In genomic region chr15:63121382-63122001, GRCh38 we compare ENCODE assay signal across 1 cellular context.
A peak's percentile ranks its signal among the peaks of the same experiment; 100 is the strongest.
TF ChIP-seq lines count a peak whose summit lies in the region.

LACTB (plus strand) TSS chr15:63121861; CDS start chr15:63121872, 11 bp downstream.

TF ChIP-seq in K562, 482 proteins besides CTCF, POLR2A, EP300 and RAD21 (continued from another document and continues in another):
- TF ChIP-seq ZNF449 (CRISPR knock-in tag; IDR thresholded peaks at IDR 0.05) (no peak), DEAF1 (CRISPR knock-in tag; IDR thresholded peaks at IDR 0.05) (no peak), CREB5 (CRISPR knock-in tag; IDR thresholded peaks at IDR 0.05) (no peak), TSC22D4 (tag; IDR thresholded peaks at IDR 0.05) (no peak), TGIF2 (CRISPR knock-in tag; IDR thresholded peaks at IDR 0.05) (no peak), GTF3C2 (IDR thresholded peaks at IDR 0.05; ENCODE audit: borderline replicate concordance, extremely low read depth, insufficient read length) (no peak), ELF2 (CRISPR knock-in tag; IDR thresholded peaks at IDR 0.05) (no peak), BCL6 (CRISPR knock-in tag; IDR thresholded peaks at IDR 0.05) (no peak), PCBP2 (IDR thresholded peaks at IDR 0.05; ENCODE audit: low read depth, low read length, poor library complexity, severe bottlenecking) (no peak), CHD2 (IDR thresholded peaks at IDR 0.05; ENCODE audit: low read depth, low read length) (no peak), PRMT5 (CRISPR knock-in tag; IDR thresholded peaks at IDR 0.05) (no peak), ILF3 (IDR thresholded peaks at IDR 0.05; ENCODE audit: borderline replicate concordance) (no peak), KDM4B (IDR thresholded peaks at IDR 0.05; ENCODE audit: borderline replicate concordance in 2 of 2, low read depth in 1 of 2) (no peak), NCOR1 (IDR thresholded peaks at IDR 0.05) (no peak), ETS1 (conservative IDR thresholded peaks at IDR 0.05; ENCODE audit: control insufficient read depth, low read depth, low read length) (peak; percentile 63), EZH2 (IDR thresholded peaks at IDR 0.05; ENCODE audit: borderline replicate concordance, low read depth, low read length) (no peak), HEY1 (CRISPR knock-in tag; IDR thresholded peaks at IDR 0.05; ENCODE audit: borderline replicate concordance) (no peak), ZEB2 (IDR thresholded peaks at IDR 0.05) (peak; percentile 48; the same call in 1 of the 2 replicates), ZNF124 (CRISPR knock-in tag; IDR thresholded peaks at IDR 0.05) (no peak), E4F1 (CRISPR knock-in tag; IDR thresholded peaks at IDR 0.05; ENCODE audit: borderline replicate concordance) (no peak), MEIS2 (IDR thresholded peaks at IDR 0.05; ENCODE audit: partially characterized antibody) (no peak), CBX3 (IDR thresholded peaks at IDR 0.05; ENCODE audit: borderline replicate concordance in 1 of 2, low read length in 2 of 2) (peak in 1 of 2 experiments; percentile 62; a peak in 1 of 3 replicates), GATAD2B (IDR thresholded peaks at IDR 0.05; ENCODE audit: borderline replicate concordance) (no peak), ZBTB33 (CRISPR knock-in tag; IDR thresholded peaks at IDR 0.05) (no peak), SIN3A (IDR thresholded peaks at IDR 0.05; ENCODE audit: borderline replicate concordance in 2 of 2, control insufficient read depth in 1 of 2, low read depth in 2 of 2, low read length in 2 of 2) (0 out of 4 replicates have a peak, but pooled peaks have one; percentile 32 to 75), RBM14 (IDR thresholded peaks at IDR 0.05; ENCODE audit: borderline replicate concordance, insufficient read depth, low read depth, low read length) (no peak), FOS (IDR thresholded peaks at IDR 0.05; ENCODE audit: extremely low read depth, insufficient read length) (no peak), PHF20 (IDR thresholded peaks at IDR 0.05; ENCODE audit: partially characterized antibody) (peak; percentile 95), TCF7 (IDR thresholded peaks at IDR 0.05; ENCODE audit: borderline replicate concordance) (no peak), ZNF76 (CRISPR knock-in tag; IDR thresholded peaks at IDR 0.05; ENCODE audit: borderline replicate concordance) (no peak), ZNF431 (CRISPR knock-in tag; IDR thresholded peaks at IDR 0.05) (no peak), HSF4 (CRISPR knock-in tag; IDR thresholded peaks at IDR 0.05; ENCODE audit: borderline replicate concordance) (no peak), HOXB6 (CRISPR knock-in tag; IDR thresholded peaks at IDR 0.05; ENCODE audit: borderline replicate concordance) (no peak), NR3C1 (CRISPR knock-in tag; IDR thresholded peaks at IDR 0.05) (no peak), MTA1 (IDR thresholded peaks at IDR 0.05; ENCODE audit: borderline replicate concordance) (peak; percentile 37; the same call in 1 of the 2 replicates), CXXC5 (CRISPR knock-in tag; IDR thresholded peaks at IDR 0.05) (0 out of 2 replicates have a peak, but pooled peaks have one; percentile 43), FOXK1 (CRISPR knock-in tag; IDR thresholded peaks at IDR 0.05; ENCODE audit: borderline replicate concordance) (no peak), DDX20 (tag; IDR thresholded peaks at IDR 0.05; ENCODE audit: low read depth) (no peak), YBX1 (IDR thresholded peaks at IDR 0.05) (no peak), THAP7 (CRISPR knock-in tag; IDR thresholded peaks at IDR 0.05) (no peak), NCOA4 (IDR thresholded peaks at IDR 0.05; ENCODE audit: partially characterized antibody) (peak; percentile 100), CTBP1 (IDR thresholded peaks at IDR 0.05; ENCODE audit: borderline replicate concordance) (no peak), GABPB2 (CRISPR knock-in tag; conservative IDR thresholded peaks at IDR 0.05) (no peak), BACH1 (tag; IDR thresholded peaks at IDR 0.05) (no peak), BHLHE40 (IDR thresholded peaks at IDR 0.05; ENCODE audit: low read length) (no peak), MEF2A (IDR thresholded peaks at IDR 0.05; ENCODE audit: control insufficient read depth, low read depth, low read length) (no peak), MTA3 (IDR thresholded peaks at IDR 0.05; ENCODE audit: borderline replicate concordance) (no peak)
